ENCODE assay signal across 13 cellular contexts in genomic region chr11:71434576-71435130, GRCh38. TPM values are rescaled to one million over a fixed set of nuclear protein-coding genes. Genes with fewer than 3 reads are reported as not detected.
A peak's percentile ranks its signal among the peaks of the same experiment; 100 is the strongest.
DNase-seq lines count a peak whose midpoint lies in the region; TF ChIP-seq lines count a peak whose summit lies in the region.
"Had no signal": no experiment of that assay in that cellular context is flagged by ENCODE, and none has a peak within 500 bp of the region (broad histone marks: within the 10 kb centered on the region; RNA-seq: fewer than 3 reads in every experiment).

No MANE protein-coding gene starts in this region.

- TSS peak; percentile 48 for BruUV-seq in Calu3 (replicated peaks; lab: Mats Ljungman, UMichigan)
- BruUV-seq in PC-9 (replicated peaks; lab: Mats Ljungman, UMichigan), result TSS peak; percentile 17

- TF ChIP-seq EP300 in suprapubic skin (IDR thresholded peaks at IDR 0.05), result no peak

- no peak overlapping the region for H3K4me2 ChIP-seq in PC-9

- no peaks in the 10 kb centered on the region for H3K4me1 Mint-ChIP-seq in Calu3 (ENCODE audit: low read depth, unreplicated experiment)
- H3K4me1 Mint-ChIP-seq: T-cell had no signal

- TF ChIP-seq CTCF in Calu3 (IDR thresholded peaks at IDR 0.05; ENCODE audit: unreplicated experiment), result no peak
- TF ChIP-seq CTCF in PC-9 (conservative IDR thresholded peaks at IDR 0.05), result no peak
- no peak for TF ChIP-seq CTCF in suprapubic skin (IDR thresholded peaks at IDR 0.05)

- TF ChIP-seq POLR2A in suprapubic skin (IDR thresholded peaks at IDR 0.05), result no peak

- no peaks in the 10 kb centered on the region for H3K27me3 Mint-ChIP-seq in Calu3 (ENCODE audit: unreplicated experiment)
- H3K27me3 Mint-ChIP-seq: T-cell had no signal

- H3K36me3 Mint-ChIP-seq in Calu3 (ENCODE audit: insufficient read depth, unreplicated experiment), result peaks cover 37% of the 10 kb centered on the region

- DNase-seq in Calu3, result no peak
- DNase-seq in PC-9, result no peak
- DNase-seq in suprapubic skin (ENCODE audit: low spot score in 2 of 2), result peak in 1 of 2 donors; percentile 57
- no peak for DNase-seq in NCI-H1930 (lab: John Stamatoyannopoulos, UW)
- no peak for DNase-seq in MG63
- no peak for DNase-seq in HPDE6-E6E7 (ENCODE audit: extremely low spot score)
- DNase-seq: DND-41, GF-D8, GM23248, NCI-H2029, NCI-H510A, T-cell had no signal

- peaks cover 26% of the 10 kb centered on the region for H3F3A ChIP-seq in PC-9 (ENCODE audit: insufficient read depth, low read depth)

- H3K27me3 ChIP-seq in PC-9 (ENCODE audit: insufficient read depth, low read depth), result no peaks in the 10 kb centered on the region
- H3K27me3 ChIP-seq in suprapubic skin, result no peaks in the 10 kb centered on the region
- no peaks in the 10 kb centered on the region; the same call in 1 of the 2 replicates for H3K27me3 ChIP-seq in MG63

- H3K9me3 ChIP-seq in PC-9 (ENCODE audit: insufficient read depth, low read depth) (no peaks in the 10 kb centered on the region), suprapubic skin (no peaks in the 10 kb centered on the region), MG63 (no peaks in the 10 kb centered on the region)

- H3K36me3 ChIP-seq in PC-9 (ENCODE audit: low read depth) (peaks cover 13% of the 10 kb centered on the region), suprapubic skin (peaks cover 7% of the 10 kb centered on the region), MG63 (no peaks in the 10 kb centered on the region)

- whole genome bisulfite sequencing in suprapubic skin, result 75% methylated on average over 15 of the region's 18 CpGs

- H3K79me2 ChIP-seq in PC-9 (ENCODE audit: low read depth), result no peaks in the 10 kb centered on the region

- H3K9me3 Mint-ChIP-seq in Calu3 (ENCODE audit: low read depth, unreplicated experiment), result no peaks in the 10 kb centered on the region
- H3K9me3 Mint-ChIP-seq: T-cell had no signal

- POLR2A ChIA-PET in PC-9 (lab: Charles Lee; ENCODE audit: unreplicated experiment), result no interaction called here

- no peaks in the 10 kb centered on the region for H3K9me2 ChIP-seq in PC-9 (ENCODE audit: insufficient read depth)

- intact Hi-C loops in Calu3 (cut with micrococcal nuclease; ENCODE audit: unreplicated experiment), result no loop called here
- intact Hi-C loops in PC-9 (cut with micrococcal nuclease; ENCODE audit: unreplicated experiment), result no loop called here

- peaks cover 2% of the 10 kb centered on the region; the same call in 1 of the 2 replicates for H4K20me1 ChIP-seq in PC-9 (ENCODE audit: insufficient read depth)

- CTCF ChIA-PET in Calu3 (lab: Charles Lee), result no interaction called here
- CTCF ChIA-PET in PC-9 (lab: Charles Lee), result no interaction called here

- no peak overlapping the region for H3K4me3 ChIP-seq in PC-9
- H3K4me3 ChIP-seq in suprapubic skin, result no peak overlapping the region
- no peak overlapping the region for H3K4me3 ChIP-seq in MG63
- H3K4me3 ChIP-seq: GM23248 had no signal

- H3K27ac Mint-ChIP-seq in Calu3 (ENCODE audit: unreplicated experiment), result no peak overlapping the region
- H3K27ac Mint-ChIP-seq: T-cell had no signal

- H3K27ac ChIP-seq in PC-9 (no peak overlapping the region), cingulate gyrus (ENCODE audit: low read depth, low read length) (peak overlapping the region; percentile 97), suprapubic skin (peak overlapping the region; percentile 78)
- H3K27ac ChIP-seq: GM23248 had no signal

- no peak overlapping the region for H2AFZ ChIP-seq in PC-9
- H2AFZ ChIP-seq: GM23248 had no signal

- H3K4me1 ChIP-seq in PC-9 (replicated peaks; ENCODE audit: insufficient read depth), result peaks cover 18% of the 10 kb centered on the region
- peaks cover 34% of the 10 kb centered on the region for H3K4me1 ChIP-seq in suprapubic skin

- no peak overlapping the region for H3K4me3 Mint-ChIP-seq in Calu3 (ENCODE audit: low read depth, unreplicated experiment)
- H3K4me3 Mint-ChIP-seq: T-cell had no signal

RNA-seq across cellular contexts. Expression of gene DHCR7, which starts 13.5 kb away (rescaled TPM):
- total RNA-seq in Calu3 (2022) (185 and 211 TPM in 2 replicates), PC-9 (2021) (118 and 311 TPM in 2 replicates), suprapubic skin (100 to 1,000 TPM in 1 of 4 donors, 10 to 100 TPM in 3; 41.8 to 140 (median 76.7) TPM)
- 23.9 and 32.4 TPM in 2 replicates for total RNA-seq in MG63 (2014; rRNA removed; shearing (Covaris generic); ENCODE audit: low replicate concordance)

RNA-seq across cellular contexts. Expression of gene NADSYN1, which starts 18.4 kb away (rescaled TPM):
- total RNA-seq in Calu3 (2022), result 79.7 and 91.1 TPM in 2 replicates
- 118 and 120 TPM in 2 replicates for total RNA-seq in PC-9 (2021)
- 100 to 1,000 TPM in 1 of 4 donors, 10 to 100 TPM in 3; 51.5 to 120 (median 61.3) TPM for total RNA-seq in suprapubic skin
- total RNA-seq in MG63 (2014; rRNA removed; shearing (Covaris generic); ENCODE audit: low replicate concordance), result 18.6 and 34.7 TPM in 2 replicates
